In the genomic region with DNA sequence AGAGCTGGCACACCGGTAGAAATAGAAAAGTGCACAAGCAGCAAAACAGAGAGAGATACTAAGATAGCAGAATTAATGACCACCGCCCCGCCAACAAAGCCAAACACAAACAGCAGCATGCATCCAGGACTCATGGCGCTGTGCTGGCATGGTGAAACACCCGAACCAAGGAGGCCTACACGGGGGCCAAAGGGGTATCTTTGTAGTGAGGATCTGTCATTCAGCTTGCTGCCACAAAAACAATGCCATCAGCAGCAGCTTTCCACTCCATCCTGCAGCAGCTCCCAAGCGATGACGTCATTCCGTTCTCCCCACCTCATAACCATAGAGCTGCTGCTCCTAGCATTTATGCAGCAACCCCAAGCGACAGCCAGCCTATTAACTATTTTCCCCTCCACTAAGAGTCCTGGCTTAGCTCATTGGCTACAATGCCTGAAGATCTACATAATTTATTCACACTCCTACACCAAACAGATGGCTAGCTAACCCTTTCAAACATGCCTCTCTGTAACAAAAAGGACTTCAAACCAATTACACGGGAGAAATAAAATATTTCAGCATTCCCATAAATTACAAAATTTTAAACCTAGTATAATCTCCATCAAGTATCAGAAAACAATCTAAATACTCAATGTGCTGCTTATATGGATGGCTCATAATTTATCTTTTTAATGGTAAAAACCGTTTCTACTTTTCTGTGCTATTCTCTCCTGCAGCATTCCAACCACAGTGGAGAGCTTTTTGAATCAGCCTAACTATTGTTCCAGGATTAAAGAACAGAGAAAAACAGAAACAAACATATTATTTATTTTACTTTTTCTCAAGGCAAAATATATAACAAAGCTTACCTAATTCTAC, we compare ENCODE assay signal across 8 cellular contexts.
A peak's percentile ranks its signal among the peaks of the same experiment; 100 is the strongest.
DNase-seq lines count a peak whose midpoint lies in the region; ATAC-seq lines count a peak whose summit lies in the region.

No MANE protein-coding gene starts in this region.

- H3K4me3 ChIP-seq in GM23248 (peak overlapping the region; percentile 55), mesodermal cell (ENCODE audit: extremely low read depth, insufficient read depth, low read length, poor library complexity, severe bottlenecking) (peak overlapping the region; percentile 33)
- H3K4me3 ChIP-seq in effector memory CD4-positive, alpha-beta T cell (ENCODE audit: insufficient read depth, low read depth, low read length, poor library complexity, severe bottlenecking) = no peak overlapping the region

- intact Hi-C loops in activated CD4-positive, alpha-beta T cell treated with anti-CD3 and anti-CD28 coated beads for 36 hours (cut with DNase I, micrococcal nuclease) = loop anchor here in 1 of 2 experiments (10.0 kb wide), 1 partner anchor 48 kb away; no protein-coding TSS in a partner anchor

- peaks cover 97% of the 10 kb centered on the region for H3K79me2 ChIP-seq in GM23248 (ENCODE audit: insufficient read depth)

- CTCF ChIA-PET in activated CD4-positive, alpha-beta T cell treated with anti-CD3 and anti-CD28 coated beads for 36 hours (lab: Charles Lee) = interaction anchor here (0.9 to 2.8 kb wide), 8 partner anchors 10 to 135 kb away, joined by 3 to 20 read pairs (median 4); a partner anchor contains a TSS

- peak overlapping the region; percentile 48 for H3K9ac ChIP-seq in GM23248

- H3K27ac Mint-ChIP-seq in activated CD4-positive, alpha-beta T cell treated with anti-CD3 and anti-CD28 coated beads for 36 hours = no peak overlapping the region

- peaks cover 2% of the 10 kb centered on the region for H3K36me3 Mint-ChIP-seq in activated CD4-positive, alpha-beta T cell treated with anti-CD3 and anti-CD28 coated beads for 36 hours (ENCODE audit: low read depth)

- no peaks in the 10 kb centered on the region for H3K9me2 ChIP-seq in GM23248 (ENCODE audit: insufficient read depth)

- peak overlapping the region; percentile 64 for H3K4me2 ChIP-seq in GM23248 (ENCODE audit: unreplicated experiment)

- DNase-seq in GM23248 (peak; percentile 88), NCI-H748 treated with DMSO at 0.1 percent for 48 hours (lab: John Stamatoyannopoulos, UW) (peak; percentile 97), epidermal melanocyte (ENCODE audit: insufficient read length, low spot score) (peak; percentile 49)
- no peak for DNase-seq in effector memory CD4-positive, alpha-beta T cell
- no peak for DNase-seq in activated CD4-positive, alpha-beta T cell treated with anti-CD3 and anti-CD28 coated beads for 36 hours

- no peak for ATAC-seq in HG03159 (IDR thresholded peaks at IDR 0.05; ENCODE audit: unreplicated experiment)
- no peak for ATAC-seq in GM19395 (IDR thresholded peaks at IDR 0.05; ENCODE audit: unreplicated experiment)
- no peak for ATAC-seq in activated CD4-positive, alpha-beta T cell treated with anti-CD3 and anti-CD28 coated beads for 36 hours

- 19 to 23% methylated on average over 12 of the region's 12 CpGs for WGBS in GM23248 (ENCODE audit: low coverage in 1 of 2, low lambda C conversion rate in 2 of 2, missing lambda C conversion rate in 2 of 2), 2 experiments
- 4 to 5% methylated on average over 4 to 5 of the region's 12 CpGs for WGBS in mesodermal cell (ENCODE audit: insufficient coverage in 2 of 2), 2 experiments

- H3K9me3 ChIP-seq in GM23248 (ENCODE audit: low read depth) (no peaks in the 10 kb centered on the region), mesodermal cell (ENCODE audit: control insufficient read depth, low read length) (no peaks in the 10 kb centered on the region)
- no peaks in the 10 kb centered on the region for H3K9me3 ChIP-seq in effector memory CD4-positive, alpha-beta T cell (ENCODE audit: control insufficient read depth, low read length)

- H3K4me1 ChIP-seq in GM23248 (ENCODE audit: insufficient read depth) (peaks cover 38% of the 10 kb centered on the region), mesodermal cell (ENCODE audit: control insufficient read depth, insufficient read depth, low read length, poor library complexity, severe bottlenecking) (peaks cover 4% of the 10 kb centered on the region)
- no peaks in the 10 kb centered on the region for H3K4me1 ChIP-seq in effector memory CD4-positive, alpha-beta T cell (ENCODE audit: control insufficient read depth, insufficient read depth, low read length, poor library complexity, severe bottlenecking)

- POLR2A ChIA-PET in activated CD4-positive, alpha-beta T cell treated with anti-CD3 and anti-CD28 coated beads for 36 hours (lab: Charles Lee) = interaction anchor here (0.6 kb wide), 1 partner anchor 50 kb away, joined by 3 read pairs; no protein-coding TSS in a partner anchor

- no peak overlapping the region for H3K4me3 Mint-ChIP-seq in activated CD4-positive, alpha-beta T cell treated with anti-CD3 and anti-CD28 coated beads for 36 hours

- H3K4me1 Mint-ChIP-seq in activated CD4-positive, alpha-beta T cell treated with anti-CD3 and anti-CD28 coated beads for 36 hours = peaks cover 2% of the 10 kb centered on the region

- no peaks in the 10 kb centered on the region for H3K9me3 Mint-ChIP-seq in activated CD4-positive, alpha-beta T cell treated with anti-CD3 and anti-CD28 coated beads for 36 hours (ENCODE audit: low read depth)

- H3F3A ChIP-seq in GM23248 (ENCODE audit: insufficient read depth) = peaks cover 15% of the 10 kb centered on the region; the same call in 1 of the 2 replicates

- in situ Hi-C loops in GM23248 (cut with MboI) = no loop called here

- H3K27me3 ChIP-seq in GM23248 (replicated peaks; ENCODE audit: insufficient read depth) = no peaks in the 10 kb centered on the region
- H3K27me3 ChIP-seq in effector memory CD4-positive, alpha-beta T cell (replicated peaks; ENCODE audit: control insufficient read depth, insufficient read depth, low read length, poor library complexity, severe bottlenecking) = no peaks in the 10 kb centered on the region

- H3K27ac ChIP-seq in GM23248 (peak overlapping the region; percentile 57), mesodermal cell (ENCODE audit: low read depth, low read length, severe bottlenecking) (peak overlapping the region; percentile 72)
- no peak overlapping the region for H3K27ac ChIP-seq in effector memory CD4-positive, alpha-beta T cell (ENCODE audit: insufficient read depth, low read length, poor library complexity, severe bottlenecking)

- 0 out of 2 replicates have a peak, but pooled peaks cover 6% of the 10 kb centered on the region for H3K36me3 ChIP-seq in GM23248 (ENCODE audit: low read depth)
- no peaks in the 10 kb centered on the region for H3K36me3 ChIP-seq in mesodermal cell (ENCODE audit: control insufficient read depth, insufficient read depth, low read length)
- H3K36me3 ChIP-seq in effector memory CD4-positive, alpha-beta T cell (ENCODE audit: control insufficient read depth, insufficient read depth, low read length) = no peaks in the 10 kb centered on the region

- H4K20me1 ChIP-seq in GM23248 (ENCODE audit: insufficient read depth) = no peaks in the 10 kb centered on the region

- peak overlapping the region; percentile 24; the same call in 1 of the 2 replicates for H2AFZ ChIP-seq in GM23248

- no peaks in the 10 kb centered on the region for H3K27me3 Mint-ChIP-seq in activated CD4-positive, alpha-beta T cell treated with anti-CD3 and anti-CD28 coated beads for 36 hours

Comparison
In these comparisons a context has a peak if more than half of its experiments do, and no peak if none do; other contexts are left out.
1. DNase-seq: peak in GM23248 (single experiment), NCI-H748 treated with DMSO at 0.1 percent for 48 hours (single experiment) and epidermal melanocyte (single experiment); none in effector memory CD4-positive, alpha-beta T cell (0 of 3) and activated CD4-positive, alpha-beta T cell treated with anti-CD3 and anti-CD28 coated beads for 36 hours (single experiment).